In the genomic region with DNA sequence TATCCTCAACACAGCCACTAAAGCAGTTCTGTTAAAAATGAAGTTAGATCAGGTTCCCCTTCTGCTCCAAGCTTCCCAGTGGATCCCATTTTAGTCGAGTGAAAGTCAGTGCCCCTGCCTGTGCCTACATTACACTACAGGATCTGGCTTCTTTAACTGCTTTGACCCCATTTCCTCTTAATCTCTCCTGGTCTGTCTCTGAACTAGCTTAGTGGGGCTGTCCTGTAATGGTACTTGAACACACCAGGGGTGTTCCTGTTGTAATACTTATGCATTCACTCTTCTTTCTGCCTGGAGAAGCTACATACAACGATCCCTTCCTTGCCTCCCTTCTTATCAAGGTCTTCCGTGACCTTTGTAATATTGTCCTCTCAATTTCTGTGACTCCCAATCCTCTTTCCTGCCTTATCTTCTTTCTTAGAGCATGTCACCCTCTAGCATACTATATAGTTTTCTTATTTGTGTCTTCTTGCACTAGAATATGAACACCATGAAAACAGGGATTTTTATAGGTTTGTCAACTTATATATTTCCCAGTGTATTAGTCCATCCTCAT, we compare ENCODE assay signal across 21 cellular contexts. TPM values are rescaled to one million over a fixed set of nuclear protein-coding genes. Genes with fewer than 3 reads are reported as not detected.
"Had no signal": no experiment of that assay in that cellular context is flagged by ENCODE, and none has a peak within 500 bp of the region (broad histone marks: within the 10 kb centered on the region; RNA-seq: fewer than 3 reads in every experiment).

No MANE protein-coding gene starts in this region.

- DNase-seq: activated CD4-positive, alpha-beta T cell treated with anti-CD3 and anti-CD28 coated beads, Interleukin-2, amount 50 U/mL, for 48 hours; activated CD4-positive, CD25-positive, alpha-beta regulatory T cell; activated CD8-positive, alpha-beta memory T cell treated with anti-CD3 and anti-CD28 coated beads, Interleukin-2, amount 10 ng/mL, durations not matched to agents 7 days and 5 days; activated naive CD4-positive, alpha-beta T cell treated with anti-CD3 and anti-CD28 coated beads for 36 hours; activated naive CD8-positive, alpha-beta T cell treated with anti-CD3 and anti-CD28 coated beads, Interleukin-2, amount 50 U/mL, for 24 hours; activated T-cell treated with anti-CD3 and anti-CD28 coated beads, Interleukin-2, amount 50 U/mL, for 1 hour; heart left ventricle; left lung; mammary epithelial cell; mucosa of descending colon; naive thymus-derived CD4-positive, alpha-beta T cell; pancreas; spleen; stimulated activated naive CD8-positive, alpha-beta T cell treated with anti-CD3 and anti-CD28 coated beads, Interleukin-15, amount 100 ng/mL, for 72 hours; SW 1271; testis; upper lobe of right lung had no signal

- H3K27ac Mint-ChIP-seq: activated CD8-positive, alpha-beta memory T cell treated with anti-CD3 and anti-CD28 coated beads, Interleukin-2, amount 10 ng/mL, durations not matched to agents 7 days and 5 days; activated naive CD4-positive, alpha-beta T cell treated with anti-CD3 and anti-CD28 coated beads for 36 hours; activated naive CD8-positive, alpha-beta T cell treated with anti-CD3 and anti-CD28 coated beads, Interleukin-2, amount 50 U/mL, for 24 hours; activated T-helper 2 cell treated with anti-CD3 and anti-CD28 coated beads, Interferon-gamma antibody, Interleukin-2, Interleukin-4, amounts not matched to agents 10 μg/mL and 5 μg/mL and 100 μg/mL, durations not matched to agents 14 hours and 24 hours and 36 hours; naive thymus-derived CD4-positive, alpha-beta T cell; stimulated activated naive CD8-positive, alpha-beta T cell treated with anti-CD3 and anti-CD28 coated beads, Interleukin-15, amount 100 ng/mL, for 72 hours had no signal

- H3K4me3 Mint-ChIP-seq: activated CD8-positive, alpha-beta memory T cell treated with anti-CD3 and anti-CD28 coated beads, Interleukin-2, amount 10 ng/mL, durations not matched to agents 7 days and 5 days; activated naive CD4-positive, alpha-beta T cell treated with anti-CD3 and anti-CD28 coated beads for 36 hours; activated naive CD8-positive, alpha-beta T cell treated with anti-CD3 and anti-CD28 coated beads, Interleukin-2, amount 50 U/mL, for 24 hours; naive thymus-derived CD4-positive, alpha-beta T cell; stimulated activated naive CD8-positive, alpha-beta T cell treated with anti-CD3 and anti-CD28 coated beads, Interleukin-15, amount 100 ng/mL, for 72 hours had no signal

- H3K4me3 ChIP-seq: cardiac muscle cell, heart left ventricle, left lung, mucosa of descending colon, pancreas, spleen, testis, upper lobe of right lung had no signal

- H3K27me3 Mint-ChIP-seq: stimulated activated naive CD8-positive, alpha-beta T cell treated with anti-CD3 and anti-CD28 coated beads, Interleukin-15, amount 100 ng/mL, for 72 hours had no signal

- H3K27me3 ChIP-seq: heart left ventricle, left lung, pancreas, spleen, testis, upper lobe of right lung had no signal

- H3K9me3 ChIP-seq: heart left ventricle, left lung, mucosa of descending colon, pancreas, testis, upper lobe of right lung had no signal

- ATAC-seq: activated CD8-positive, alpha-beta memory T cell treated with anti-CD3 and anti-CD28 coated beads, Interleukin-2, amount 10 ng/mL, durations not matched to agents 7 days and 5 days; activated naive CD8-positive, alpha-beta T cell treated with anti-CD3 and anti-CD28 coated beads, Interleukin-2, amount 50 U/mL, for 24 hours; heart left ventricle; mucosa of descending colon; naive thymus-derived CD4-positive, alpha-beta T cell; pancreas; sciatic nerve; stimulated activated naive CD8-positive, alpha-beta T cell treated with anti-CD3 and anti-CD28 coated beads, Interleukin-15, amount 100 ng/mL, for 72 hours; upper lobe of right lung had no signal

- H3K4me1 Mint-ChIP-seq: activated naive CD8-positive, alpha-beta T cell treated with anti-CD3 and anti-CD28 coated beads, Interleukin-2, amount 50 U/mL, for 24 hours; naive thymus-derived CD4-positive, alpha-beta T cell; stimulated activated naive CD8-positive, alpha-beta T cell treated with anti-CD3 and anti-CD28 coated beads, Interleukin-15, amount 100 ng/mL, for 72 hours had no signal

- H3K36me3 ChIP-seq: cardiac muscle cell, heart left ventricle, left lung, pancreas, spleen, upper lobe of right lung had no signal

- H3K27ac ChIP-seq: cardiac muscle cell, heart left ventricle, pancreas, spleen, testis, upper lobe of right lung had no signal

- H3K4me1 ChIP-seq: left lung, spleen, testis had no signal

RNA-seq across cellular contexts. Expression of a gene that starts 16.6 kb away (rescaled TPM):
- total RNA-seq: activated CD8-positive, alpha-beta memory T cell treated with anti-CD3 and anti-CD28 coated beads, Interleukin-2, amount 10 ng/mL, durations not matched to agents 7 days and 5 days; activated T-helper 2 cell treated with anti-CD3 and anti-CD28 coated beads, Interferon-gamma antibody, Interleukin-2, Interleukin-4, amounts not matched to agents 10 μg/mL and 5 μg/mL and 100 μg/mL, durations not matched to agents 14 hours and 24 hours and 36 hours; T-helper 2 cell treated with Interferon-gamma antibody and Interleukin-4, amounts not matched to agents 100 ng/mL and 5 ng/mL, for 36 hours had no signal
- polyA plus RNA-seq: cardiac muscle cell had no signal
